Comparison of ENCODE assay signal across 32 cellular contexts in the genomic region with DNA sequence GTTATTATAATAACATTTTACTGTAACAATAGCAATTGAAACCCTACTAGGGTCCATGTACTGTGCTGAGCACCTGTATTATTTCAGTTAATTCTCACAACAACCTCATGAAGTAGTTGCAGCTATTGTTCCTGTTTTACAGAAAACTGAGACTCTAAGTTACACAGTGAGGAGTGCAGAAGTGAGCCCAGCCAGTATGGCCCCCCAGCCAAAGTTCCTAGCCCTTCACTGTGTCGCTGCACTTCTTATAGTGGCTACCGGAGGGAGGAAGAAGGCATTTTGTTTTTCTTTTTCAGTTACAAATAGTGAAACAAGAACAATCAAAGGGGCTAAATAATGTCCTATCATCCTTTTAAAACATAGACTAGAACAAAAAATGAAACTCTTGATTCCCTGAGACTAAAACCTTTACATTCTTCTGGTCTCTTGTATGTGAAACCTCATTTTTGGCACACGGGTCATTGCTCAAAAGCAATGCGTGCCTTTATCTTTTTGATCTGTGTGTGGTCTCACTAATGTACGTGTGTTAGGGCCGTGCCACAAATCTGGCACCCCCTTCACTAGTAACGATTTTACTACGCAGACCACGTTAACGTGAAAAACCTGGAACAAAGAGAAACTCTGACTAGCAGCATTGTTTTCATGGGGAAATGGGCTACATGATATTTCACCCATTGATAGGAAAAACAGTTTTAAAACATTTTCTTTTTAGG.
"Had no signal": no experiment of that assay in that cellular context is flagged by ENCODE, and none has a peak within 500 bp of the region (broad histone marks: within the 10 kb centered on the region; RNA-seq: fewer than 3 reads in every experiment).

No MANE protein-coding gene starts in this region.

- H3K9me3 Mint-ChIP-seq: activated naive CD4-positive, alpha-beta T cell treated with anti-CD3 and anti-CD28 coated beads, Interleukin-2, amount 50 U/mL, for 72 hours; activated T-cell treated with anti-CD3 and anti-CD28 coated beads, Interleukin-2, amount 50 U/mL, for 72 hours; brain; memory B cell; naive thymus-derived CD8-positive, alpha-beta T cell; neural progenitor cell; stimulated activated effector memory CD8-positive, alpha-beta T cell treated with anti-CD3 and anti-CD28 coated beads, Interleukin-12 subunit alpha, Interleukin-12 subunit beta, amount 100 ng/mL, for 72 hours; stimulated activated naive CD8-positive, alpha-beta T cell treated with anti-CD3 and anti-CD28 coated beads, Interleukin-15, Interleukin-2, amounts not matched to agents 100 ng/mL and 50 ng/mL, for 24 hours had no signal

- FAIRE-seq: small intestine, TTC549 had no signal

- H3K9me3 ChIP-seq: colonic mucosa, gastrocnemius medialis, psoas muscle, sigmoid colon, thoracic aorta, uterus had no signal

- DNase-seq: activated CD4-positive, alpha-beta T cell treated with anti-CD3 and anti-CD28 coated beads for 4 hours; activated CD4-positive, alpha-beta T cell treated with anti-CD3 and anti-CD28 coated beads, Interleukin-2, amount 50 U/mL, for 4 hours; activated naive CD4-positive, alpha-beta T cell; activated T-cell treated with anti-CD3 and anti-CD28 coated beads for 4 hours; activated T-cell treated with anti-CD3 and anti-CD28 coated beads, Interleukin-2, amount 50 U/mL, for 72 hours; cerebellar nuclear complex; colonic mucosa; effector CD8-positive, alpha-beta T cell; gastrocnemius medialis; glutamatergic neuron; islet precursor cell; left cardiac atrium; naive thymus-derived CD8-positive, alpha-beta T cell; occipital lobe; psoas muscle; sigmoid colon; small intestine; stimulated activated CD4-positive, alpha-beta T cell treated with anti-CD3 and anti-CD28 coated beads, Interleukin-4, amount 100 ng/mL, for 24 hours; T-helper 9 cell; uterus had no signal

- H3K9ac ChIP-seq: neural progenitor cell, parathyroid adenoma had no signal

- H3K27ac ChIP-seq: cardiac muscle cell, colonic mucosa, gastrocnemius medialis, neural progenitor cell, parathyroid adenoma, psoas muscle, sigmoid colon, thoracic aorta, uterus, VCaP had no signal

- H3K4me1 Mint-ChIP-seq: memory B cell; naive thymus-derived CD8-positive, alpha-beta T cell; neural progenitor cell; stimulated activated effector memory CD8-positive, alpha-beta T cell treated with anti-CD3 and anti-CD28 coated beads, Interleukin-12 subunit alpha, Interleukin-12 subunit beta, amount 100 ng/mL, for 72 hours had no signal

- H3K4me1 ChIP-seq: colonic mucosa, gastrocnemius medialis, neural progenitor cell, parathyroid adenoma, psoas muscle, sigmoid colon, uterus had no signal

- H3K79me2 ChIP-seq: parathyroid adenoma had no signal

- H3K27ac Mint-ChIP-seq: activated naive CD4-positive, alpha-beta T cell treated with anti-CD3 and anti-CD28 coated beads, Interleukin-2, amount 50 U/mL, for 72 hours; activated T-cell treated with anti-CD3 and anti-CD28 coated beads, Interleukin-2, amount 50 U/mL, for 72 hours; brain; memory B cell; naive thymus-derived CD8-positive, alpha-beta T cell; neural progenitor cell; stimulated activated effector memory CD8-positive, alpha-beta T cell treated with anti-CD3 and anti-CD28 coated beads, Interleukin-12 subunit alpha, Interleukin-12 subunit beta, amount 100 ng/mL, for 72 hours; stimulated activated naive CD8-positive, alpha-beta T cell treated with anti-CD3 and anti-CD28 coated beads, Interleukin-15, Interleukin-2, amounts not matched to agents 100 ng/mL and 50 ng/mL, for 24 hours; type B pancreatic cell had no signal

- H3K4me2 ChIP-seq: neural progenitor cell had no signal

- H3K27me3 Mint-ChIP-seq: brain, type B pancreatic cell had no signal

- H3K36me3 ChIP-seq: cardiac muscle cell, colonic mucosa, gastrocnemius medialis, neural progenitor cell, sigmoid colon, thoracic aorta, uterus had no signal

- H3K4me3 ChIP-seq: cardiac muscle cell, colonic mucosa, gastrocnemius medialis, neural progenitor cell, psoas muscle, sigmoid colon, thoracic aorta, uterus had no signal

- H3K36me3 Mint-ChIP-seq: activated naive CD4-positive, alpha-beta T cell treated with anti-CD3 and anti-CD28 coated beads, Interleukin-2, amount 50 U/mL, for 72 hours; brain; memory B cell; naive thymus-derived CD8-positive, alpha-beta T cell; neural progenitor cell; stimulated activated effector memory CD8-positive, alpha-beta T cell treated with anti-CD3 and anti-CD28 coated beads, Interleukin-12 subunit alpha, Interleukin-12 subunit beta, amount 100 ng/mL, for 72 hours; type B pancreatic cell had no signal

- H3K27me3 ChIP-seq: cardiac muscle cell, colonic mucosa, gastrocnemius medialis, neural progenitor cell, sigmoid colon, uterus had no signal

- H3K4me3 Mint-ChIP-seq: activated T-cell treated with anti-CD3 and anti-CD28 coated beads, Interleukin-2, amount 50 U/mL, for 72 hours; brain; memory B cell; naive thymus-derived CD8-positive, alpha-beta T cell; neural progenitor cell; stimulated activated effector memory CD8-positive, alpha-beta T cell treated with anti-CD3 and anti-CD28 coated beads, Interleukin-12 subunit alpha, Interleukin-12 subunit beta, amount 100 ng/mL, for 72 hours; stimulated activated naive CD8-positive, alpha-beta T cell treated with anti-CD3 and anti-CD28 coated beads, Interleukin-15, Interleukin-2, amounts not matched to agents 100 ng/mL and 50 ng/mL, for 24 hours; type B pancreatic cell had no signal

- ATAC-seq: activated naive CD4-positive, alpha-beta T cell treated with anti-CD3 and anti-CD28 coated beads, Interleukin-2, amount 50 U/mL, for 72 hours; activated T-cell treated with anti-CD3 and anti-CD28 coated beads, Interleukin-2, amount 50 U/mL, for 72 hours; gastrocnemius medialis; left cardiac atrium; naive thymus-derived CD8-positive, alpha-beta T cell; psoas muscle; stimulated activated effector memory CD8-positive, alpha-beta T cell treated with anti-CD3 and anti-CD28 coated beads, Interleukin-12 subunit alpha, Interleukin-12 subunit beta, amount 100 ng/mL, for 72 hours had no signal

- H2AFZ ChIP-seq: neural progenitor cell, parathyroid adenoma had no signal
